Comparison of ENCODE assay signal across 16 cellular contexts in the genomic region with DNA sequence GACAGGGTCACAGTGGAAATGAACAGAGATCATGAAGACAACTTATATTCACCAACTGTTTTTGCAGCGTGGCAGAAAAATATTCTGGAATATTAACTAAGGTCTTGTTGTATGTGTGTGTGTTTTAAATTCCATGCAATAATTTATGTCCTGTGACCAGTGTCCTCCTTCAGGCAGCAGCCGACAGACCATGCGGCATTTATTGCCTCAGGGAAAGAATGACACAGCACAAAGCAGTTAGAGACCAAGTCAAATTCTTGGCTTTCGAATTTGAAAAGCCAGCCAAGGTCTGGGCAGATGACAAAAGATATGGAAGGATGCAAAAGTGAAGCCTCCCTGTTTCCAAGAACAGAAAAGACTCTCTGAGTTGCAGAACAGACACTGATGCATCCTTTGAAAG.
DNase-seq lines count a peak whose midpoint lies in the region; ATAC-seq, FAIRE-seq and TF ChIP-seq lines count a peak whose summit lies in the region.
"Had no signal": no experiment of that assay in that cellular context is flagged by ENCODE, and none has a peak within 500 bp of the region (broad histone marks: within the 10 kb centered on the region; RNA-seq: fewer than 3 reads in every experiment).

No MANE protein-coding gene starts in this region.

- H3K36me3 Mint-ChIP-seq in activated CD8-positive, alpha-beta T cell treated with anti-CD3 and anti-CD28 coated beads, Interleukin-2, amount 10 ng/mL, durations not matched to agents 7 days and 5 days (ENCODE audit: low read depth) = peaks cover 7% of the 10 kb centered on the region

- H3K9me2 ChIP-seq in PC-3 (replicated peaks; ENCODE audit: low read length) = no peaks in the 10 kb centered on the region
- H3K9me2 ChIP-seq in MM.1S (replicated peaks; ENCODE audit: insufficient read depth, low read length) = no peaks in the 10 kb centered on the region

- ATAC-seq in PC-3 = no peak
- ATAC-seq in gastroesophageal sphincter = peak; percentile 50
- ATAC-seq in activated CD8-positive, alpha-beta T cell treated with anti-CD3 and anti-CD28 coated beads, Interleukin-2, amount 10 ng/mL, durations not matched to agents 7 days and 5 days = no peak
- no peak for ATAC-seq in pancreas
- ATAC-seq: activated T-helper 17 cell treated with anti-CD3 and anti-CD28 coated beads, Interleukin-2, amount 50 U/mL, for 72 hours had no signal

- H3K4me2 ChIP-seq in PC-3 (ENCODE audit: low read length) (no peak overlapping the region), MM.1S (ENCODE audit: low read depth, low read length) (no peak overlapping the region)

- no peak for FAIRE-seq in pancreas (lab: Jason Lieb, UNC)
- FAIRE-seq: frontal cortex, GM18507, H54 had no signal

- H4K20me1 ChIP-seq in PC-3 (ENCODE audit: low read length) (no peaks in the 10 kb centered on the region), MM.1S (ENCODE audit: insufficient read depth, low read length) (no peaks in the 10 kb centered on the region)

- intact Hi-C loops in PC-3 (cut with micrococcal nuclease) (no loop called here), pancreas (cut with DNase I) (no loop called here)

- no peak overlapping the region for H3K27ac Mint-ChIP-seq in activated CD8-positive, alpha-beta T cell treated with anti-CD3 and anti-CD28 coated beads, Interleukin-2, amount 10 ng/mL, durations not matched to agents 7 days and 5 days
- H3K27ac Mint-ChIP-seq: activated T-helper 17 cell treated with anti-CD3 and anti-CD28 coated beads, Interleukin-2, amount 50 U/mL, for 72 hours; CD4-positive, alpha-beta T cell had no signal

- H3K27ac ChIP-seq in PC-3 (ENCODE audit: low read length) (no peak overlapping the region), gastroesophageal sphincter (no peak overlapping the region), MM.1S (ENCODE audit: low read length) (no peak overlapping the region), pancreas (no peak overlapping the region)
- H3K27ac ChIP-seq: ascending aorta had no signal

- H3K9me3 ChIP-seq in PC-3 (ENCODE audit: low read length) = no peaks in the 10 kb centered on the region
- H3K9me3 ChIP-seq in gastroesophageal sphincter = peaks cover 0 to 13% (median 0%) of the 10 kb centered on the region in 3 donors
- no peaks in the 10 kb centered on the region for H3K9me3 ChIP-seq in MM.1S (replicated peaks; ENCODE audit: insufficient read depth, low read length)
- H3K9me3 ChIP-seq in pancreas = no peaks in the 10 kb centered on the region

- H3K9ac ChIP-seq in PC-3 (ENCODE audit: low read length) (no peak overlapping the region), MM.1S (ENCODE audit: low read length) (no peak overlapping the region)

- H3K27me3 Mint-ChIP-seq in activated CD8-positive, alpha-beta T cell treated with anti-CD3 and anti-CD28 coated beads, Interleukin-2, amount 10 ng/mL, durations not matched to agents 7 days and 5 days (ENCODE audit: low read depth) = no peaks in the 10 kb centered on the region
- H3K27me3 Mint-ChIP-seq: activated T-helper 17 cell treated with anti-CD3 and anti-CD28 coated beads, Interleukin-2, amount 50 U/mL, for 72 hours; CD4-positive, alpha-beta T cell had no signal

- WGBS in gastroesophageal sphincter (ENCODE audit: low coverage in 1 of 2), 2 donors = 41 to 47% methylated on average over 3 to 4 of the region's 4 CpGs
- WGBS in pancreas, 2 donors = 76 to 81% methylated on average over 4 of the region's 4 CpGs

- POLR2A ChIA-PET in PC-3 (lab: Charles Lee; ENCODE audit: unreplicated experiment) = no interaction called here
- POLR2A ChIA-PET in activated CD8-positive, alpha-beta T cell treated with anti-CD3 and anti-CD28 coated beads, Interleukin-2, amount 10 ng/mL, durations not matched to agents 7 days and 5 days (lab: Charles Lee) = no interaction called here

- no TSS peak for BruUV-seq in PC-3 (replicated peaks; lab: Mats Ljungman, UMichigan)

- TF ChIP-seq CTCF in PC-3 (conservative IDR thresholded peaks at IDR 0.05; ENCODE audit: low read depth, low read length) (no peak), gastroesophageal sphincter (IDR thresholded peaks at IDR 0.05) (no peak), MM.1S (IDR thresholded peaks at IDR 0.05; ENCODE audit: low read length) (no peak), pancreas (IDR thresholded peaks at IDR 0.05) (no peak)

- H3K36me3 ChIP-seq in PC-3 (ENCODE audit: low read depth, low read length) = no peaks in the 10 kb centered on the region
- H3K36me3 ChIP-seq in gastroesophageal sphincter = peaks cover 0 to 79% of the 10 kb centered on the region in 2 donors
- H3K36me3 ChIP-seq in MM.1S (replicated peaks; ENCODE audit: insufficient read depth, low read length) = peaks cover 5% of the 10 kb centered on the region; the same call in 1 of the 2 replicates
- peaks cover 0 to 18% (median 0%) of the 10 kb centered on the region in 3 donors for H3K36me3 ChIP-seq in pancreas

- H3K4me3 ChIP-seq in PC-3 (ENCODE audit: low read length) = no peak overlapping the region
- H3K4me3 ChIP-seq in gastroesophageal sphincter = no peak overlapping the region
- H3K4me3 ChIP-seq in MM.1S (ENCODE audit: low read length) = no peak overlapping the region
- H3K4me3 ChIP-seq in pancreas = no peak overlapping the region
- H3K4me3 ChIP-seq: ascending aorta had no signal

- CTCF ChIA-PET in PC-3 (lab: Charles Lee) = no interaction called here
- CTCF ChIA-PET in activated CD8-positive, alpha-beta T cell treated with anti-CD3 and anti-CD28 coated beads, Interleukin-2, amount 10 ng/mL, durations not matched to agents 7 days and 5 days (lab: Charles Lee) = no interaction called here

- no peak for TF ChIP-seq EP300 in gastroesophageal sphincter (IDR thresholded peaks at IDR 0.05)

- no peaks in the 10 kb centered on the region for H3K4me1 Mint-ChIP-seq in activated CD8-positive, alpha-beta T cell treated with anti-CD3 and anti-CD28 coated beads, Interleukin-2, amount 10 ng/mL, durations not matched to agents 7 days and 5 days (ENCODE audit: low read depth)
- H3K4me1 Mint-ChIP-seq: activated T-helper 17 cell treated with anti-CD3 and anti-CD28 coated beads, Interleukin-2, amount 50 U/mL, for 72 hours had no signal

- H3K4me3 Mint-ChIP-seq in activated CD8-positive, alpha-beta T cell treated with anti-CD3 and anti-CD28 coated beads, Interleukin-2, amount 10 ng/mL, durations not matched to agents 7 days and 5 days = no peak overlapping the region
- H3K4me3 Mint-ChIP-seq: activated T-helper 17 cell treated with anti-CD3 and anti-CD28 coated beads, Interleukin-2, amount 50 U/mL, for 72 hours; CD4-positive, alpha-beta T cell had no signal

- H3K9me3 Mint-ChIP-seq in activated CD8-positive, alpha-beta T cell treated with anti-CD3 and anti-CD28 coated beads, Interleukin-2, amount 10 ng/mL, durations not matched to agents 7 days and 5 days (ENCODE audit: insufficient read depth) = no peaks in the 10 kb centered on the region
- H3K9me3 Mint-ChIP-seq: activated T-helper 17 cell treated with anti-CD3 and anti-CD28 coated beads, Interleukin-2, amount 50 U/mL, for 72 hours had no signal

- TF ChIP-seq POLR2A in gastroesophageal sphincter (IDR thresholded peaks at IDR 0.05) = no peak

- H3K79me2 ChIP-seq in PC-3 (ENCODE audit: low read length) (no peaks in the 10 kb centered on the region), MM.1S (ENCODE audit: low read length) (no peaks in the 10 kb centered on the region)

- H3F3A ChIP-seq in PC-3 (ENCODE audit: low read length, unreplicated experiment) (no peaks in the 10 kb centered on the region), MM.1S (ENCODE audit: insufficient read depth, low read length) (no peaks in the 10 kb centered on the region)

- H3K27me3 ChIP-seq in PC-3 (ENCODE audit: low read length) (no peaks in the 10 kb centered on the region), gastroesophageal sphincter (no peaks in the 10 kb centered on the region), MM.1S (replicated peaks; ENCODE audit: insufficient read depth, low read length) (no peaks in the 10 kb centered on the region), pancreas (no peaks in the 10 kb centered on the region)
- H3K27me3 ChIP-seq: ascending aorta had no signal

- H3K4me1 ChIP-seq in PC-3 (ENCODE audit: insufficient read depth, low read length) (no peaks in the 10 kb centered on the region), gastroesophageal sphincter (peaks cover 0 to 10% (median 3%) of the 10 kb centered on the region in 3 donors), MM.1S (ENCODE audit: low read length) (no peaks in the 10 kb centered on the region), pancreas (no peaks in the 10 kb centered on the region)
- H3K4me1 ChIP-seq: ascending aorta had no signal

- H2AFZ ChIP-seq in PC-3 (ENCODE audit: low read length) = no peak overlapping the region
- no peak overlapping the region for H2AFZ ChIP-seq in MM.1S (ENCODE audit: low read length)

- peak; percentile 69 for DNase-seq in GM03348 (ENCODE audit: low spot score)
- peak; percentile 5 for DNase-seq in PC-3
- DNase-seq in pons (ENCODE audit: low spot score) = peak; percentile 19
- DNase-seq in NOMO-1 treated with dmso at 0.1 percent for 144 hours (lab: John Stamatoyannopoulos, UW; ENCODE audit: unreplicated experiment) = no peak
- DNase-seq in activated CD8-positive, alpha-beta T cell treated with anti-CD3 and anti-CD28 coated beads, Interleukin-2, amount 10 ng/mL, durations not matched to agents 7 days and 5 days = no peak
- no peak for DNase-seq in MM.1S
- no peak for DNase-seq in pancreas
- DNase-seq: CD4-positive, alpha-beta T cell; GDM1; NCI-H1092 had no signal

Comparison
In these comparisons a context has a peak if more than half of its experiments do, and no peak if none do; other contexts are left out.
1. DNase-seq: peak in GM03348 (single experiment), PC-3 (single experiment) and pons (single experiment); none in NOMO-1 treated with dmso at 0.1 percent for 144 hours (single experiment), activated CD8-positive, alpha-beta T cell treated with anti-CD3 and anti-CD28 coated beads, Interleukin-2, amount 10 ng/mL, durations not matched to agents 7 days and 5 days (single experiment), MM.1S (single experiment) and pancreas (0 of 6).